In the genomic region with DNA sequence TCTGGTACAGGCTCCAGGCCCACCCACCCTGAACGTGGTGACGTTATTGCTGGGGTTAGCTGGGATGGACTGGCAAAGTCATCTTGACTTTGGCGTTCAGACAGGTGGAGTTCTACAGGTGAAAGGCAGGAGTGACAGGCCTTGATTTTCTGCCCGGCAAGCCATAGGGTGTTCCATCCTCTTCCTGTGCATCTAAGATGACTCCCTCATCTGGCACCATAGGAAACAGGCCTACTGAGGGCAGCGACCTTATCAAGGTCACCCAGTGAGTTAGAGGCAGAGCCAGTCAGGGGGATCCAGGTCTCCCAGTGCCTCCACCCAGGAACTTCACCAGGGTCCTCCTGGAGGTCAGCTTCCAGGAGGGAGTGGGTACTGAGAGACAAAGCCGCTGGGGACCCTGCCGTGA, we compare ENCODE assay signal across 9 cellular contexts. TPM values are rescaled to one million over a fixed set of nuclear protein-coding genes. Genes with fewer than 3 reads are reported as not detected.
A peak's percentile ranks its signal among the peaks of the same experiment; 100 is the strongest.
DNase-seq lines count a peak whose midpoint lies in the region; ATAC-seq, FAIRE-seq and TF ChIP-seq lines count a peak whose summit lies in the region.
"Had no signal": no experiment of that assay in that cellular context is flagged by ENCODE, and none has a peak within 500 bp of the region (broad histone marks: within the 10 kb centered on the region; RNA-seq: fewer than 3 reads in every experiment).

No MANE protein-coding gene starts in this region.

- BruUV-seq in K562 (replicated peaks; lab: Mats Ljungman, UMichigan): no TSS peak

- H3K36me3 ChIP-seq in K562 (ENCODE audit: control insufficient read depth, insufficient read depth, low read length) (peaks cover 30% of the 10 kb centered on the region; the same call in 2 of the 3 replicates), lung (ENCODE audit: control insufficient read depth in 2 of 2, insufficient read depth in 2 of 2, low read length in 2 of 2) (no peaks in the 10 kb centered on the region), upper lobe of right lung (no peaks in the 10 kb centered on the region), testis (ENCODE audit: low read depth, missing control alignments) (no peaks in the 10 kb centered on the region)

- TF ChIP-seq EP300 in K562 (IDR thresholded peaks at IDR 0.05; ENCODE audit: low read length): no peak

- H3K79me2 ChIP-seq in K562 (ENCODE audit: control insufficient read depth, insufficient read depth, low read length): peaks cover 99% of the 10 kb centered on the region

- no peaks in the 10 kb centered on the region for H3K9me3 ChIP-seq in K562 (replicated peaks; ENCODE audit: control insufficient read depth, insufficient read depth, low read depth, low read length)
- no peaks in the 10 kb centered on the region for H3K9me3 ChIP-seq in lung (ENCODE audit: control insufficient read depth in 2 of 2, insufficient read depth in 1 of 2, low read length in 1 of 2)
- H3K9me3 ChIP-seq in upper lobe of right lung: no peaks in the 10 kb centered on the region
- no peaks in the 10 kb centered on the region for H3K9me3 ChIP-seq in testis

- TF ChIP-seq POLR2A in K562 (conservative IDR thresholded peaks at IDR 0.05) (no peak), testis (IDR thresholded peaks at IDR 0.05) (no peak)

- peak overlapping the region; percentile 70 to 91 for H3K9ac ChIP-seq in K562 (ENCODE audit: insufficient read depth in 1 of 2, low read depth in 2 of 2, low read length in 2 of 2)

- POLR2A ChIA-PET in K562 (lab: Yijun Ruan, JAX): interaction anchor here (0.6 to 8.8 kb wide), 5 partner anchors 7 to 1231 kb away, joined by 3 to 92 read pairs (median 4); no protein-coding TSS in a partner anchor

- FAIRE-seq in K562 (lab: Jason Lieb, UNC): no peak

- H3K27ac ChIP-seq in K562 (ENCODE audit: extremely low read depth, low read depth, low read length) (peak overlapping the region; percentile 67), lung (ENCODE audit: low read depth in 1 of 2, low read length in 1 of 2) (peak overlapping the region; percentile 92 to 94), upper lobe of right lung (peak overlapping the region; percentile 94), testis (peak overlapping the region in 1 of 2 donors; percentile 78)

- peaks cover 6% of the 10 kb centered on the region for H3K9me1 ChIP-seq in K562 (ENCODE audit: control insufficient read depth, insufficient read depth, low read length)

- TF ChIP-seq RAD21 in K562 (CRISPR knock-in tag; conservative IDR thresholded peaks at IDR 0.05 in 1 of 2, IDR thresholded peaks at IDR 0.05 in 1 of 2): no peak

- CTCF ChIA-PET in K562 (lab: Yijun Ruan, JAX; ENCODE audit: low intra/inter-chr PET ratio): no interaction called here

- no peak for TF ChIP-seq CTCF in K562 (IDR thresholded peaks at IDR 0.05 in 2 of 3, conservative IDR thresholded peaks at IDR 0.05 in 1 of 3; ENCODE audit: insufficient read depth in 2 of 3, low read depth in 1 of 3, low read length in 3 of 3)
- TF ChIP-seq CTCF in lung (IDR thresholded peaks at IDR 0.05; ENCODE audit: control extremely low read depth, extremely low read depth): no peak
- TF ChIP-seq CTCF in upper lobe of right lung (IDR thresholded peaks at IDR 0.05): no peak
- no peak for TF ChIP-seq CTCF in testis (IDR thresholded peaks at IDR 0.05)

- H2AFZ ChIP-seq in K562 (ENCODE audit: low read depth, low read length): peak overlapping the region; percentile 34; the same call in 1 of the 2 replicates

- H3K4me1 ChIP-seq in K562 (replicated peaks in 1 of 2; ENCODE audit: control insufficient read depth in 2 of 2, insufficient read depth in 2 of 2, low read length in 2 of 2): peaks cover 43 to 51% of the 10 kb centered on the region in 2 experiments; a peak in 4 of 5 replicates
- peaks cover 19 to 25% of the 10 kb centered on the region in 2 donors for H3K4me1 ChIP-seq in lung (ENCODE audit: control insufficient read depth in 2 of 2, insufficient read depth in 2 of 2, low read length in 2 of 2)
- peaks cover 32% of the 10 kb centered on the region for H3K4me1 ChIP-seq in upper lobe of right lung
- peaks cover 8% of the 10 kb centered on the region for H3K4me1 ChIP-seq in testis

- DNase-seq in activated naive CD4-positive, alpha-beta T cell treated with Interleukin-2 at 50 U/mL for 16 hours: peak; percentile 20
- DNase-seq in activated naive CD4-positive, alpha-beta T cell treated with anti-CD3 and anti-CD28 coated beads, Interleukin-2, amount 50 U/mL, for 16 hours: no peak
- DNase-seq in K562 (ENCODE audit: extremely low read depth in 1 of 4, low spot score in 3 of 4): no peak
- DNase-seq in lung (ENCODE audit: low spot score): no peak
- DNase-seq in upper lobe of right lung: no peak
- DNase-seq in testis: no peak
- DNase-seq in activated CD4-positive, CD25-positive, alpha-beta regulatory T cell (lab: John Stamatoyannopoulos, UW): no peak
- DNase-seq: DMS79 had no signal

- H3K4me3 ChIP-seq in K562 (peak overlapping the region; percentile 61), lung (peak overlapping the region; percentile 77), upper lobe of right lung (peak overlapping the region; percentile 96), testis (peak overlapping the region in 1 of 2 donors; percentile 91)

- H3K27me3 ChIP-seq in K562 (ENCODE audit: control insufficient read depth in 2 of 2, insufficient read depth in 2 of 2, low read length in 2 of 2): no peaks in the 10 kb centered on the region; a peak in 1 of 5 replicates
- H3K27me3 ChIP-seq in lung (ENCODE audit: control insufficient read depth, insufficient read depth): no peaks in the 10 kb centered on the region
- H3K27me3 ChIP-seq in upper lobe of right lung: no peaks in the 10 kb centered on the region
- no peaks in the 10 kb centered on the region for H3K27me3 ChIP-seq in testis

- in situ Hi-C loops in K562 (cut with MboI): no loop called here

- H4K20me1 ChIP-seq in K562 (replicated peaks; ENCODE audit: control insufficient read depth, insufficient read depth, low read length): peaks cover 49% of the 10 kb centered on the region

- peak overlapping the region; percentile 100 for H3K4me2 ChIP-seq in K562 (ENCODE audit: insufficient read depth, low read length)

- intact Hi-C loops in K562 (cut with micrococcal nuclease): loop anchor here (5.0 kb wide), 1 partner anchor 1433 kb away; no protein-coding TSS in a partner anchor
- intact Hi-C loops in upper lobe of right lung (cut with DNase I): loop anchor here (10.0 kb wide), 1 partner anchor 55 kb away; no protein-coding TSS in a partner anchor
- intact Hi-C loops in testis (cut with DNase I; ENCODE audit: low total_unique reads): no loop called here

- 16% methylated on average over 7 of the region's 7 CpGs for WGBS in K562 (ENCODE audit: insufficient coverage, low coverage, missing lambda C conversion rate)
- WGBS in lung, 2 donors: 59 to 73% methylated on average over 7 of the region's 7 CpGs
- 47 to 68% methylated on average over 5 to 7 of the region's 7 CpGs for WGBS in testis, 2 donors

- ATAC-seq in K562 (no peak), lung (ENCODE audit: insufficient read depth, low FRiP score) (no peak), upper lobe of right lung (no peak), HG03571 (IDR thresholded peaks at IDR 0.05; ENCODE audit: unreplicated experiment) (no peak)

TF ChIP-seq in K562, 482 proteins besides CTCF, POLR2A, EP300 and RAD21 (continues in another document):
- TF ChIP-seq, protein P1, sequence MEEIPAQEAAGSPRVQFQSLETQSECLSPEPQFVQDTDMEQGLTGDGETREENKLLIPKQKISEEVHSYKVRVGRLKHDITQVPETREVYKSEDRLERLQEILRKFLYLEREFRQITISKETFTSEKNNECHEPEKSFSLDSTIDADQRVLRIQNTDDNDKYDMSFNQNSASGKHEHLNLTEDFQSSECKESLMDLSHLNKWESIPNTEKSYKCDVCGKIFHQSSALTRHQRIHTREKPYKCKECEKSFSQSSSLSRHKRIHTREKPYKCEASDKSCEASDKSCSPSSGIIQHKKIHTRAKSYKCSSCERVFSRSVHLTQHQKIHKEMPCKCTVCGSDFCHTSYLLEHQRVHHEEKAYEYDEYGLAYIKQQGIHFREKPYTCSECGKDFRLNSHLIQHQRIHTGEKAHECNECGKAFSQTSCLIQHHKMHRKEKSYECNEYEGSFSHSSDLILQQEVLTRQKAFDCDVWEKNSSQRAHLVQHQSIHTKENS (CRISPR knock-in tag; IDR thresholded peaks at IDR 0.05): no peak
- TF ChIP-seq ZNF197 (CRISPR knock-in tag; IDR thresholded peaks at IDR 0.05; ENCODE audit: low read depth): no peak
- TF ChIP-seq, protein P2, sequence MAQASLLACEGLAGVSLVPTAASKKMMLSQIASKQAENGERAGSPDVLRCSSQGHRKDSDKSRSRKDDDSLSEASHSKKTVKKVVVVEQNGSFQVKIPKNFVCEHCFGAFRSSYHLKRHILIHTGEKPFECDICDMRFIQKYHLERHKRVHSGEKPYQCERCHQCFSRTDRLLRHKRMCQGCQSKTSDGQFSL (CRISPR knock-in tag; IDR thresholded peaks at IDR 0.05): no peak
- TF ChIP-seq, protein P2 (tag; IDR thresholded peaks at IDR 0.05): no peak
- TF ChIP-seq SIN3B (IDR thresholded peaks at IDR 0.05; ENCODE audit: low read depth): no peak

RNA-seq across cellular contexts. Expression of a gene that starts 41.6 kb away (rescaled TPM):
- total RNA-seq in K562 (2011; cell fraction: chromatin; rRNA removed; ENCODE audit: low replicate concordance): 146 and 195 TPM in 2 replicates
- 104 and 109 TPM in 2 replicates for total RNA-seq in K562 (2011; cell fraction: nucleolus; rRNA removed)
- total RNA-seq in K562 (2011; cell fraction: nucleoplasm; rRNA removed): 111 and 114 TPM in 2 replicates
- 309 and 365 TPM in 2 replicates for total RNA-seq in K562 (2014; rRNA removed)
- 193 and 203 TPM in 2 replicates for total RNA-seq in K562 (2014; rRNA removed; fragmentation: Illumina TruSeq; extraction: Trizol)
- total RNA-seq in K562 (2015; rRNA removed; fragmentation: Illumina TruSeq; extraction: Trizol): 186 and 188 TPM in 2 replicates
- total RNA-seq in K562 (2021): 369 and 422 TPM in 2 replicates
- polyA plus RNA-seq in K562 (2011; rRNA removed): 133 and 176 TPM in 2 replicates
- polyA plus RNA-seq in K562 (2011; cell fraction: cytosol; rRNA removed): 163 and 167 TPM in 2 replicates
- 84.0 and 115 TPM in 2 replicates for polyA plus RNA-seq in K562 (2011; cell fraction: nucleus; rRNA removed)
- 265 and 370 TPM in 2 replicates for polyA plus RNA-seq in K562 (2012)
- 423 and 444 TPM in 2 replicates for polyA plus RNA-seq in K562 (2014; fragmentation: Illumina TruSeq; extraction: Trizol)
- polyA plus RNA-seq in K562 (2014; fragmentation: Nextera tagmentation; extraction: Ambion mirVana): 10 to 100 TPM; 29.2 to 34.6 TPM
- polyA plus RNA-seq in K562 (2014; rRNA removed): 239 and 256 TPM in 2 replicates
- polyA minus RNA-seq in K562 (2011; rRNA and poly(A)+ RNA removed): 362 and 462 TPM in 2 replicates
- 160 and 170 TPM in 2 replicates for polyA minus RNA-seq in K562 (2011; cell fraction: cytosol; rRNA and poly(A)+ RNA removed)
- 46.6 and 67.3 TPM in 2 replicates for polyA minus RNA-seq in K562 (2011; cell fraction: nucleus; rRNA and poly(A)+ RNA removed)
- 100 to 1,000 TPM in 1 of 2 donors, 10 to 100 TPM in 1; 57.4 to 120 TPM for total RNA-seq in lung
- 10 to 100 TPM; 33.6 to 98.6 TPM for polyA plus RNA-seq in lung
- total RNA-seq in upper lobe of right lung: 84.0 TPM
- 100 to 1,000 TPM in 1 of 2 donors, 10 to 100 TPM in 1; 62.3 to 143 TPM for total RNA-seq in testis
- polyA plus RNA-seq in testis (ENCODE audit: insufficient read depth, low read depth, low replicate concordance): 179 TPM
